In genomic region chr6:26103141-26103769, GRCh38 we compare ENCODE assay signal across 8 cellular contexts. TPM values are rescaled to one million over a fixed set of nuclear protein-coding genes. Genes with fewer than 3 reads are reported as not detected.
DNase-seq lines count a peak whose midpoint lies in the region; ATAC-seq, FAIRE-seq and TF ChIP-seq lines count a peak whose summit lies in the region.

No MANE protein-coding gene starts in this region.

- in situ Hi-C loops in K562 (cut with MboI): loop anchor here (5.0 kb wide), 2 partner anchors 36 to 81 kb away; a partner anchor contains a TSS

- H2AFZ ChIP-seq in K562 (ENCODE audit: low read depth, low read length): peak overlapping the region; percentile 57

- WGBS in K562 (ENCODE audit: insufficient coverage, low coverage, missing lambda C conversion rate): under 1% methylated on average over 9 of the region's 9 CpGs
- WGBS in liver: 17% methylated on average over 9 of the region's 9 CpGs

- peak overlapping the region; percentile 83 for H3K4me2 ChIP-seq in K562 (ENCODE audit: insufficient read depth, low read length)

- H3K27ac ChIP-seq in HUES6 (ENCODE audit: low read depth, low read length) (peak overlapping the region; percentile 71), K562 (ENCODE audit: extremely low read depth, low read depth, low read length) (peak overlapping the region; percentile 92), liver (ENCODE audit: low read depth in 1 of 2, low read length in 2 of 2) (peak overlapping the region; percentile 70 to 79), upper lobe of right lung (peak overlapping the region; percentile 87)

- H3K36me3 ChIP-seq in HUES6 (ENCODE audit: control insufficient read depth, insufficient read depth, low read length) (no peaks in the 10 kb centered on the region), K562 (ENCODE audit: control insufficient read depth, insufficient read depth, low read length) (peaks cover 9% of the 10 kb centered on the region; the same call in 2 of the 3 replicates), liver (ENCODE audit: control insufficient read depth in 4 of 4, insufficient read depth in 3 of 4, low read depth in 1 of 4, low read length in 3 of 4) (no peaks in the 10 kb centered on the region), upper lobe of right lung (no peaks in the 10 kb centered on the region)

- H3K9me3 ChIP-seq in HUES6 (ENCODE audit: control insufficient read depth, insufficient read depth, low read depth, low read length) (peaks cover 17% of the 10 kb centered on the region), K562 (replicated peaks; ENCODE audit: control insufficient read depth, insufficient read depth, low read depth, low read length) (peaks cover 3% of the 10 kb centered on the region; the same call in 1 of the 2 replicates), liver (ENCODE audit: control insufficient read depth in 4 of 4, low read length in 3 of 4) (no peaks in the 10 kb centered on the region), upper lobe of right lung (no peaks in the 10 kb centered on the region)

- no peaks in the 10 kb centered on the region for H3K27me3 ChIP-seq in HUES6 (ENCODE audit: control insufficient read depth, insufficient read depth, low read length)
- H3K27me3 ChIP-seq in K562 (ENCODE audit: control insufficient read depth in 2 of 2, insufficient read depth in 2 of 2, low read length in 2 of 2): no peaks in the 10 kb centered on the region
- H3K27me3 ChIP-seq in liver (ENCODE audit: control insufficient read depth in 4 of 4, insufficient read depth in 4 of 4, low read length in 3 of 4): no peaks in the 10 kb centered on the region
- no peaks in the 10 kb centered on the region for H3K27me3 ChIP-seq in upper lobe of right lung

- TF ChIP-seq EP300 in K562 (IDR thresholded peaks at IDR 0.05; ENCODE audit: low read length): no peak

- no peaks in the 10 kb centered on the region for H4K20me1 ChIP-seq in K562 (replicated peaks; ENCODE audit: control insufficient read depth, insufficient read depth, low read length)

- no peak for FAIRE-seq in K562 (lab: Jason Lieb, UNC)

- TF ChIP-seq CTCF in AG04449 (IDR thresholded peaks at IDR 0.05; ENCODE audit: insufficient read depth, low read length, missing control alignments) (no peak), K562 (IDR thresholded peaks at IDR 0.05 in 2 of 3, conservative IDR thresholded peaks at IDR 0.05 in 1 of 3; ENCODE audit: insufficient read depth in 2 of 3, low read depth in 1 of 3, low read length in 3 of 3) (no peak), liver (IDR thresholded peaks at IDR 0.05; ENCODE audit: low read depth, low read length, missing input control) (no peak), upper lobe of right lung (IDR thresholded peaks at IDR 0.05) (no peak)

- POLR2A ChIA-PET in AG04449 (lab: Yijun Ruan, JAX) (interaction anchor here (0.6 to 2.6 kb wide), 13 partner anchors 12 to 1044 kb away, joined by 3 to 37 read pairs (median 4); a partner anchor contains a TSS), K562 (lab: Yijun Ruan, JAX) (interaction anchor here (0.6 to 5.7 kb wide), 34 partner anchors 7 to 1029 kb away, joined by 3 to 155 read pairs (median 6); partner anchors contain the start of gene HFE)

- intact Hi-C loops in K562 (cut with micrococcal nuclease): loop anchor here (1.0 to 2.0 kb wide), 7 partner anchors 19 to 113 kb away; a partner anchor contains a TSS
- intact Hi-C loops in upper lobe of right lung (cut with DNase I): no loop called here

- ATAC-seq in GM19467 (IDR thresholded peaks at IDR 0.05; ENCODE audit: unreplicated experiment) (peak; percentile 58), K562 (peak; percentile 91), upper lobe of right lung (peak; percentile 92)

- BruUV-seq in K562 (replicated peaks; lab: Mats Ljungman, UMichigan): TSS peak; percentile 67

- TF ChIP-seq RAD21 in K562 (CRISPR knock-in tag; conservative IDR thresholded peaks at IDR 0.05 in 1 of 2, IDR thresholded peaks at IDR 0.05 in 1 of 2) (no peak), liver (IDR thresholded peaks at IDR 0.05) (no peak)

- DNase-seq in AG04449 (ENCODE audit: low read depth, low spot score) (no peak), K562 (ENCODE audit: extremely low read depth in 1 of 4, low spot score in 3 of 4) (peak in 1 of 4 experiments; percentile 40), upper lobe of right lung (no peak), midbrain (lab: John Stamatoyannopoulos, UW) (no peak), NCI-H2227 treated with DMSO at 0.1 percent for 48 hours (lab: John Stamatoyannopoulos, UW) (no peak)

- H3K4me1 ChIP-seq in HUES6 (ENCODE audit: control insufficient read depth, insufficient read depth, low read length) (peaks cover 7% of the 10 kb centered on the region), K562 (replicated peaks in 1 of 2; ENCODE audit: control insufficient read depth in 2 of 2, insufficient read depth in 2 of 2, low read length in 2 of 2) (peaks cover 3 to 20% of the 10 kb centered on the region in 2 experiments; a peak in 3 of 5 replicates), liver (ENCODE audit: control insufficient read depth in 4 of 4, insufficient read depth in 4 of 4, low read length in 3 of 4) (peaks cover 0 to 15% (median 3%) of the 10 kb centered on the region in 4 donors), upper lobe of right lung (peaks cover 6% of the 10 kb centered on the region)

- peaks cover 5% of the 10 kb centered on the region; the same call in 1 of the 3 replicates for H3K79me2 ChIP-seq in K562 (ENCODE audit: control insufficient read depth, insufficient read depth, low read length)

- H3K9ac ChIP-seq in HUES6 (ENCODE audit: low read length) (peak overlapping the region; percentile 32), K562 (ENCODE audit: insufficient read depth in 1 of 2, low read depth in 2 of 2, low read length in 2 of 2) (peak overlapping the region; percentile 61 to 83; a peak in 3 of 4 replicates), liver (ENCODE audit: low read depth in 1 of 2, low read length in 2 of 2) (peak overlapping the region; percentile 33 to 86)

- no peak for TF ChIP-seq POLR2A in K562 (conservative IDR thresholded peaks at IDR 0.05)

- H3K4me3 ChIP-seq in AG04449 (ENCODE audit: low read depth, low read length) (peak overlapping the region; percentile 44), HUES6 (ENCODE audit: low read depth, low read length) (peak overlapping the region; percentile 60; the same call in 1 of the 2 replicates), K562 (peak overlapping the region; percentile 6; the same call in 1 of the 2 replicates), liver (ENCODE audit: low read depth in 1 of 3, low read length in 3 of 3) (peak overlapping the region in 1 of 3 donors; percentile 24), upper lobe of right lung (peak overlapping the region; percentile 59)

- no peaks in the 10 kb centered on the region for H3K9me1 ChIP-seq in K562 (ENCODE audit: control insufficient read depth, insufficient read depth, low read length)

- CTCF ChIA-PET in AG04449 (lab: Yijun Ruan, JAX): interaction anchor here (1.2 to 21.0 kb wide), 4 partner anchors 10 to 94 kb away, joined by 3 to 1301 read pairs (median 8); a partner anchor contains a TSS
- CTCF ChIA-PET in K562 (lab: Yijun Ruan, JAX; ENCODE audit: low intra/inter-chr PET ratio): interaction anchor here (0.9 kb wide), 1 partner anchor 35 kb away, joined by 6 read pairs; no protein-coding TSS in a partner anchor

TF ChIP-seq in K562, 482 proteins besides CTCF, POLR2A, EP300 and RAD21 (continues in another document):
- no peak for TF ChIP-seq ZNF232 (CRISPR knock-in tag; IDR thresholded peaks at IDR 0.05)
- TF ChIP-seq HEY1 (CRISPR knock-in tag; IDR thresholded peaks at IDR 0.05; ENCODE audit: borderline replicate concordance): 0 out of 2 replicates have a peak, but pooled peaks have one; percentile 35
- TF ChIP-seq MECOM (CRISPR knock-in tag; IDR thresholded peaks at IDR 0.05): no peak
- no peak for TF ChIP-seq SREBF1 (IDR thresholded peaks at IDR 0.05; ENCODE audit: borderline replicate concordance, low read depth, low read length)

TF ChIP-seq in liver, 16 proteins besides CTCF, POLR2A, EP300 and RAD21:
- no peak for TF ChIP-seq FOXA1 (IDR thresholded peaks at IDR 0.05)
- TF ChIP-seq YY1 (IDR thresholded peaks at IDR 0.05): no peak
- TF ChIP-seq HNF4G (IDR thresholded peaks at IDR 0.05): no peak

RNA-seq across cellular contexts. Expression of gene HFE, which starts 16.0 kb away (rescaled TPM):
- total RNA-seq in K562 (2011; cell fraction: chromatin; rRNA removed; ENCODE audit: low replicate concordance): 2.3 and 3.3 TPM in 2 replicates
- 1.3 and 2.2 TPM in 2 replicates for total RNA-seq in K562 (2011; cell fraction: nucleolus; rRNA removed)
- total RNA-seq in K562 (2011; cell fraction: nucleoplasm; rRNA removed): 2.1 and 3.3 TPM in 2 replicates
- total RNA-seq in K562 (2014; rRNA removed) (0.14 and 0.73 TPM in 2 replicates), K562 (2014; rRNA removed; fragmentation: Illumina TruSeq; extraction: Trizol) (0.76 and 1.1 TPM in 2 replicates), K562 (2015; rRNA removed; fragmentation: Illumina TruSeq; extraction: Trizol) (1.2 and 1.3 TPM in 2 replicates), K562 (2021) (0.58 and 0.98 TPM in 2 replicates), liver (10 to 100 TPM in 1 of 2 donors, 1 to 10 TPM in 1; 6.7 to 12.7 TPM), upper lobe of right lung (9.2 TPM)
- polyA plus RNA-seq in K562 (2011; rRNA removed) (0.54 and 1.1 TPM in 2 replicates), K562 (2014; fragmentation: Illumina TruSeq; extraction: Trizol) (0.78 and 0.89 TPM in 2 replicates), K562 (2014; fragmentation: Nextera tagmentation; extraction: Ambion mirVana) (under 1 TPM; 0.17 to 0.31 TPM), K562 (2014; rRNA removed) (0.84 and 1.2 TPM in 2 replicates), liver (1 to 10 TPM; 6.3 to 9.6 TPM)
- 0.66 and 0.88 TPM in 2 replicates for polyA plus RNA-seq in K562 (2011; cell fraction: cytosol; rRNA removed)
- polyA plus RNA-seq in K562 (2011; cell fraction: nucleus; rRNA removed): 0.65 and 0.95 TPM in 2 replicates
- 1.8 and 2.4 TPM in 2 replicates for polyA plus RNA-seq in K562 (2012)
- 1.3 and 1.7 TPM in 2 replicates for polyA minus RNA-seq in K562 (2011; rRNA and poly(A)+ RNA removed)
- polyA minus RNA-seq in K562 (2011; cell fraction: cytosol; rRNA and poly(A)+ RNA removed): 0.95 TPM in 1 of 2 replicates, not detected in the other
- polyA minus RNA-seq in K562 (2011; cell fraction: nucleus; rRNA and poly(A)+ RNA removed): 0.44 and 0.94 TPM in 2 replicates
